Comparison of ENCODE assay signal across 9 cellular contexts in genomic region chr2:20241973-20242726, GRCh38. TPM values are rescaled to one million over a fixed set of nuclear protein-coding genes. Genes with fewer than 3 reads are reported as not detected.
DNase-seq lines count a peak whose midpoint lies in the region; ATAC-seq lines count a peak whose summit lies in the region.
"Had no signal": no experiment of that assay in that cellular context is flagged by ENCODE, and none has a peak within 500 bp of the region (broad histone marks: within the 10 kb centered on the region; RNA-seq: fewer than 3 reads in every experiment).

No MANE protein-coding gene starts in this region.

- no peak overlapping the region for H3K4me2 ChIP-seq in mesenchymal stem cell (ENCODE audit: low read length, poor library complexity, severe bottlenecking)

- no peak overlapping the region for H2AFZ ChIP-seq in mesenchymal stem cell (ENCODE audit: low read depth, low read length)

- no peak overlapping the region for H2AK5ac ChIP-seq in mesenchymal stem cell (ENCODE audit: low read length, severe bottlenecking)

- peaks cover 5% of the 10 kb centered on the region for H3K36me3 Mint-ChIP-seq in T-helper 2 cell treated with Interferon-gamma antibody and Interleukin-4, amounts not matched to agents 5 μg/mL and 100 μg/mL, for 36 hours (ENCODE audit: low read depth)

- no peaks in the 10 kb centered on the region for H3K79me1 ChIP-seq in mesenchymal stem cell (replicated peaks; ENCODE audit: low read length, poor library complexity, severe bottlenecking)

- H3K27me3 Mint-ChIP-seq in T-helper 2 cell treated with Interferon-gamma antibody and Interleukin-4, amounts not matched to agents 5 μg/mL and 100 μg/mL, for 36 hours (ENCODE audit: low read depth): peaks cover 11% of the 10 kb centered on the region
- H3K27me3 Mint-ChIP-seq in stimulated activated naive CD8-positive, alpha-beta T cell treated with anti-CD3 and anti-CD28 coated beads, Interleukin-15, amount 100 ng/mL, for 72 hours: peaks cover under 1% of the 10 kb centered on the region

- H2BK120ac ChIP-seq in mesenchymal stem cell (ENCODE audit: low read depth, low read length): no peak overlapping the region

- no peak overlapping the region for H3K27ac Mint-ChIP-seq in T-helper 2 cell treated with Interferon-gamma antibody and Interleukin-4, amounts not matched to agents 5 μg/mL and 100 μg/mL, for 36 hours
- H3K27ac Mint-ChIP-seq in stimulated activated naive CD8-positive, alpha-beta T cell treated with anti-CD3 and anti-CD28 coated beads, Interleukin-15, amount 100 ng/mL, for 72 hours: peak overlapping the region in 1 of 2 donors; percentile 84

- H3K4me3 ChIP-seq in mesenchymal stem cell (ENCODE audit: insufficient read depth in 1 of 2, low read depth in 1 of 2, low read length in 2 of 2): no peak overlapping the region
- H3K4me3 ChIP-seq: SK-N-MC had no signal

- no peak overlapping the region for H4K8ac ChIP-seq in mesenchymal stem cell (ENCODE audit: low read length)

- intact Hi-C loops in left ventricle myocardium superior (cut with micrococcal nuclease): no loop called here

- H3K9ac ChIP-seq in mesenchymal stem cell (ENCODE audit: low read length): no peak overlapping the region

- H2BK15ac ChIP-seq in mesenchymal stem cell (ENCODE audit: low read depth, poor library complexity, severe bottlenecking): no peak overlapping the region

- H3K27me3 ChIP-seq in mesenchymal stem cell (ENCODE audit: control insufficient read depth in 1 of 2, insufficient read depth in 1 of 2, low read length in 2 of 2): no peaks in the 10 kb centered on the region

- WGBS in mesenchymal stem cell: 59% methylated on average over 40 of the region's 43 CpGs

- H2BK12ac ChIP-seq in mesenchymal stem cell (ENCODE audit: low read length in 2 of 2): no peak overlapping the region

- no peak overlapping the region for H2BK5ac ChIP-seq in mesenchymal stem cell (ENCODE audit: low read depth, low read length, poor library complexity, severe bottlenecking)

- peak overlapping the region in 1 of 2 experiments; percentile 71 for H3K14ac ChIP-seq in mesenchymal stem cell (ENCODE audit: low read length in 2 of 2)

- no peak overlapping the region for H3K4ac ChIP-seq in mesenchymal stem cell (ENCODE audit: low read depth in 1 of 2, low read length in 2 of 2)

- peak overlapping the region; percentile 33 for H3K4me3 Mint-ChIP-seq in T-helper 2 cell treated with Interferon-gamma antibody and Interleukin-4, amounts not matched to agents 5 μg/mL and 100 μg/mL, for 36 hours
- H3K4me3 Mint-ChIP-seq in stimulated activated naive CD8-positive, alpha-beta T cell treated with anti-CD3 and anti-CD28 coated beads, Interleukin-15, amount 100 ng/mL, for 72 hours: peak overlapping the region; percentile 50 to 51

- peak; percentile 23 for DNase-seq in T-helper 2 cell treated with Interferon-gamma antibody and Interleukin-4, amounts not matched to agents 5 μg/mL and 100 μg/mL, for 36 hours (ENCODE audit: low spot score)
- DNase-seq in T-helper 2 cell: no peak
- DNase-seq in activated CD8-positive, alpha-beta memory T cell treated with anti-CD3 and anti-CD28 coated beads, Interleukin-2, amount 50 U/mL, for 4 hours: peak; percentile 27
- no peak for DNase-seq in left ventricle myocardium superior
- DNase-seq in stimulated activated naive CD8-positive, alpha-beta T cell treated with anti-CD3 and anti-CD28 coated beads, Interleukin-15, amount 100 ng/mL, for 72 hours: peak; percentile 36 to 55
- no peak for DNase-seq in NCI-H524 treated with DMSO at 0.1 percent for 48 hours (lab: John Stamatoyannopoulos, UW)
- DNase-seq in mesenchymal stem cell: no peak

- peak; percentile 34 for ATAC-seq in left ventricle myocardium superior
- peak; percentile 71 for ATAC-seq in stimulated activated naive CD8-positive, alpha-beta T cell treated with anti-CD3 and anti-CD28 coated beads, Interleukin-15, amount 100 ng/mL, for 72 hours
- ATAC-seq in GM21619 (IDR thresholded peaks at IDR 0.05; ENCODE audit: unreplicated experiment): no peak

- H3K27ac ChIP-seq in mesenchymal stem cell (ENCODE audit: low read length, poor library complexity, severe bottlenecking): no peak overlapping the region
- H3K27ac ChIP-seq: SK-N-MC had no signal

- no peak overlapping the region for H3K18ac ChIP-seq in mesenchymal stem cell (ENCODE audit: low read depth in 1 of 2, low read length in 2 of 2)

- H3K4me1 Mint-ChIP-seq in T-helper 2 cell treated with Interferon-gamma antibody and Interleukin-4, amounts not matched to agents 5 μg/mL and 100 μg/mL, for 36 hours (ENCODE audit: low read depth): no peaks in the 10 kb centered on the region
- peaks cover 18% of the 10 kb centered on the region for H3K4me1 Mint-ChIP-seq in stimulated activated naive CD8-positive, alpha-beta T cell treated with anti-CD3 and anti-CD28 coated beads, Interleukin-15, amount 100 ng/mL, for 72 hours

- H3K23ac ChIP-seq in mesenchymal stem cell (ENCODE audit: low read length in 2 of 2): no peak overlapping the region

- no peaks in the 10 kb centered on the region for H3K9me3 Mint-ChIP-seq in T-helper 2 cell treated with Interferon-gamma antibody and Interleukin-4, amounts not matched to agents 5 μg/mL and 100 μg/mL, for 36 hours
- no peaks in the 10 kb centered on the region for H3K9me3 Mint-ChIP-seq in stimulated activated naive CD8-positive, alpha-beta T cell treated with anti-CD3 and anti-CD28 coated beads, Interleukin-15, amount 100 ng/mL, for 72 hours

- peaks cover 2% of the 10 kb centered on the region for H3K4me1 ChIP-seq in mesenchymal stem cell (ENCODE audit: control insufficient read depth, insufficient read depth, low read depth, low read length)

- H3K36me3 ChIP-seq in mesenchymal stem cell (ENCODE audit: control insufficient read depth in 1 of 2, insufficient read depth in 2 of 2, low read depth in 1 of 2, low read length in 2 of 2): peaks cover 5 to 12% of the 10 kb centered on the region in 2 experiments

- peaks cover 4% of the 10 kb centered on the region for H3K9me3 ChIP-seq in mesenchymal stem cell (ENCODE audit: control insufficient read depth, low read length)

- H4K91ac ChIP-seq in mesenchymal stem cell (ENCODE audit: low read length): no peak overlapping the region

RNA-seq across cellular contexts. Expression of gene SDC1, which starts 17.2 kb away (rescaled TPM):
- 0.42 TPM for total RNA-seq in left ventricle myocardium superior
- polyA plus RNA-seq in mesenchymal stem cell (2013, experiment 1 of 2): 8.4 TPM
- polyA plus RNA-seq in mesenchymal stem cell (2013, experiment 2 of 2): 6.9 TPM

Comparison
In these comparisons a context has a peak if more than half of its experiments do, and no peak if none do; other contexts are left out.
1. DNase-seq: peak in T-helper 2 cell treated with Interferon-gamma antibody and Interleukin-4, amounts not matched to agents 5 μg/mL and 100 μg/mL, for 36 hours (single experiment), activated CD8-positive, alpha-beta memory T cell treated with anti-CD3 and anti-CD28 coated beads, Interleukin-2, amount 50 U/mL, for 4 hours (single experiment) and stimulated activated naive CD8-positive, alpha-beta T cell treated with anti-CD3 and anti-CD28 coated beads, Interleukin-15, amount 100 ng/mL, for 72 hours (2 of 2); none in T-helper 2 cell (0 of 5), left ventricle myocardium superior (single experiment), NCI-H524 treated with DMSO at 0.1 percent for 48 hours (single experiment) and mesenchymal stem cell (single experiment).